Comparison of ENCODE assay signal across 10 cellular contexts in the genomic region with DNA sequence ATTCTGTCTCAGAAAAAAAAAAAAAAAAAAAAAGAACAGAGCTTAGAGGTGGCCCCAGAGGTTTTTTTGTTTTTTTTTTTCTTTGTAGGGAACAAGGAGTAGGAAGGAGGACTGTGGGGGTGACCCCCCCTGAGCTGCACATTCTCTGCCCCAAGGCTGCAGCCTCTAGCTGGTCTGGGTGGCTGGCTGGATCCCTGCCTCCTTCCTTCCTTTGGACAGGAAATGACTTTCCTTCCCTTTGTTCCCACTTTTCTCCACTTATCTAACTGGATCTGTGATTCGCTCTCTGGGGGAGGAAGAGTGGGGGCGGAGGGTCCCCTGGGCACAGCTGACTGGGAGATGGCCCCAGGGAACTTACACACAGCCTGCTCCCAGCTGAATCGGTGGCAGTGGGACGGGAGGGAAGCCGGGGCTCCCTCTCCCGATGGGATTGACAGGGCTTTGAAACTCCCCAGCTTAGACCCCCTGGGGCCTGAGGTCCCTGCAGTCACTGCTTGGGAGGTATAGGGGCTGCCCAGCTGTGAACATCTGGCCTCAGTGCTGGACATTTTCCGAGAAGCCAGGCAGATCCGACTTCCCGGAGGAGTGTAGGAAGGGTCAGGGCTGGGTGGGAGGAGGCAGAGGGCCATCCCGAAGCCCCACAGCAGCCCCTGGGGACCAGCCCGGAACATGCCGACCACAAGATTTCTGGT. TPM values are rescaled to one million over a fixed set of nuclear protein-coding genes. Genes with fewer than 3 reads are reported as not detected.
DNase-seq lines count a peak whose midpoint lies in the region; ATAC-seq and TF ChIP-seq lines count a peak whose summit lies in the region.
"Had no signal": no experiment of that assay in that cellular context is flagged by ENCODE, and none has a peak within 500 bp of the region (broad histone marks: within the 10 kb centered on the region; RNA-seq: fewer than 3 reads in every experiment).

No MANE protein-coding gene starts in this region.

- H3K4me3 Mint-ChIP-seq in neural crest cell = peak overlapping the region; percentile 83
- no peak overlapping the region for H3K4me3 Mint-ChIP-seq in activated naive CD4-positive, alpha-beta T cell treated with anti-CD3 and anti-CD28 coated beads for 36 hours

- peaks cover 43% of the 10 kb centered on the region for H3K27me3 Mint-ChIP-seq in neural crest cell (ENCODE audit: low read depth)
- peaks cover 31% of the 10 kb centered on the region for H3K27me3 Mint-ChIP-seq in activated naive CD4-positive, alpha-beta T cell treated with anti-CD3 and anti-CD28 coated beads for 36 hours (ENCODE audit: low read depth)

- POLR2A ChIA-PET in RWPE1 (lab: Yijun Ruan, JAX; ENCODE audit: low non-redundant PET) = interaction anchor here (0.5 to 0.7 kb wide), 2 partner anchors 27 to 71 kb away, joined by 4 to 5 read pairs; no protein-coding TSS in a partner anchor

- H3K9me3 Mint-ChIP-seq in neural crest cell = no peaks in the 10 kb centered on the region
- no peaks in the 10 kb centered on the region for H3K9me3 Mint-ChIP-seq in activated naive CD4-positive, alpha-beta T cell treated with anti-CD3 and anti-CD28 coated beads for 36 hours

- peaks cover 37% of the 10 kb centered on the region for H3K4me1 Mint-ChIP-seq in neural crest cell
- peaks cover 16% of the 10 kb centered on the region for H3K4me1 Mint-ChIP-seq in activated naive CD4-positive, alpha-beta T cell treated with anti-CD3 and anti-CD28 coated beads for 36 hours (ENCODE audit: low read depth)

- peak; percentile 76 for DNase-seq in AG08396 (ENCODE audit: low spot score)
- DNase-seq in RWPE1 (ENCODE audit: low spot score) = peak; percentile 66
- DNase-seq in fibroblast of pulmonary artery (ENCODE audit: low read depth) = peak; percentile 94
- DNase-seq in neural crest cell (ENCODE audit: low read depth, low spot score) = no peak
- no peak for DNase-seq in activated naive CD4-positive, alpha-beta T cell treated with anti-CD3 and anti-CD28 coated beads for 36 hours
- DNase-seq in NCI-H2081 treated with DMSO at 0.1 percent for 48 hours (lab: John Stamatoyannopoulos, UW) = no peak
- DNase-seq: SHP77 treated with DMSO at 0.1 percent for 48 hours; stimulated activated CD8-positive, alpha-beta memory T cell treated with anti-CD3 and anti-CD28 coated beads, Interleukin-4, amount 100 ng/mL, for 48 hours had no signal

- peak overlapping the region; percentile 89 for H3K27ac Mint-ChIP-seq in neural crest cell (ENCODE audit: unreplicated experiment)
- H3K27ac Mint-ChIP-seq in activated naive CD4-positive, alpha-beta T cell treated with anti-CD3 and anti-CD28 coated beads for 36 hours = no peak overlapping the region

- peak overlapping the region; percentile 98 for H3K27ac ChIP-seq in RWPE1

- H3K4me3 ChIP-seq in fibroblast of pulmonary artery (replicated peaks; ENCODE audit: low read depth, low read length) = peak overlapping the region; percentile 72

- CTCF ChIA-PET in RWPE1 (lab: Yijun Ruan, JAX) = interaction anchor here (0.6 to 0.7 kb wide), 2 partner anchors 13 to 49 kb away, joined by 3 to 4 read pairs; no protein-coding TSS in a partner anchor
- CTCF ChIA-PET in activated naive CD4-positive, alpha-beta T cell treated with anti-CD3 and anti-CD28 coated beads for 36 hours (lab: Charles Lee) = no interaction called here

- ATAC-seq in HG03135 (IDR thresholded peaks at IDR 0.05; ENCODE audit: unreplicated experiment) (no peak), GM19328 (IDR thresholded peaks at IDR 0.05; ENCODE audit: unreplicated experiment) (no peak)

- H3K36me3 Mint-ChIP-seq in neural crest cell (ENCODE audit: low read depth) = no peaks in the 10 kb centered on the region
- no peaks in the 10 kb centered on the region for H3K36me3 Mint-ChIP-seq in activated naive CD4-positive, alpha-beta T cell treated with anti-CD3 and anti-CD28 coated beads for 36 hours (ENCODE audit: low read depth)

- TF ChIP-seq CTCF in RWPE1 (conservative IDR thresholded peaks at IDR 0.05; ENCODE audit: low read depth) (no peak), fibroblast of pulmonary artery (IDR thresholded peaks at IDR 0.05; ENCODE audit: low read length, missing control alignments) (no peak), neural crest cell (conservative IDR thresholded peaks at IDR 0.05) (no peak)

- intact Hi-C loops in activated naive CD4-positive, alpha-beta T cell treated with anti-CD3 and anti-CD28 coated beads for 36 hours (cut with micrococcal nuclease) = no loop called here

RNA-seq across cellular contexts. Expression of a gene that starts 2.1 kb away (rescaled TPM):
- 6.2 and 7.9 TPM in 2 replicates for total RNA-seq in neural crest cell
- total RNA-seq in activated naive CD4-positive, alpha-beta T cell treated with anti-CD3 and anti-CD28 coated beads for 36 hours = not detected

RNA-seq across cellular contexts. Expression of a gene that starts 18.4 kb away (rescaled TPM):
- total RNA-seq in neural crest cell = not detected in 2 replicates
- not detected for total RNA-seq in activated naive CD4-positive, alpha-beta T cell treated with anti-CD3 and anti-CD28 coated beads for 36 hours

RNA-seq across cellular contexts. Expression of a gene that starts 24.6 kb away (rescaled TPM):
- 2.9 and 3.3 TPM in 2 replicates for total RNA-seq in neural crest cell
- under 1 TPM; 0.43 to 0.74 TPM for total RNA-seq in activated naive CD4-positive, alpha-beta T cell treated with anti-CD3 and anti-CD28 coated beads for 36 hours

RNA-seq across cellular contexts. Expression of a gene that starts 46.8 kb away (rescaled TPM):
- 2.7 and 3.3 TPM in 2 replicates for total RNA-seq in neural crest cell
- 1 to 10 TPM; 1.7 to 1.9 TPM for total RNA-seq in activated naive CD4-positive, alpha-beta T cell treated with anti-CD3 and anti-CD28 coated beads for 36 hours

Comparison
In these comparisons a context has a peak if more than half of its experiments do, and no peak if none do; other contexts are left out.
1. DNase-seq: peak in AG08396 (single experiment), RWPE1 (single experiment) and fibroblast of pulmonary artery (single experiment); none in neural crest cell (single experiment), activated naive CD4-positive, alpha-beta T cell treated with anti-CD3 and anti-CD28 coated beads for 36 hours (single experiment) and NCI-H2081 treated with DMSO at 0.1 percent for 48 hours (single experiment).